In the genomic region with DNA sequence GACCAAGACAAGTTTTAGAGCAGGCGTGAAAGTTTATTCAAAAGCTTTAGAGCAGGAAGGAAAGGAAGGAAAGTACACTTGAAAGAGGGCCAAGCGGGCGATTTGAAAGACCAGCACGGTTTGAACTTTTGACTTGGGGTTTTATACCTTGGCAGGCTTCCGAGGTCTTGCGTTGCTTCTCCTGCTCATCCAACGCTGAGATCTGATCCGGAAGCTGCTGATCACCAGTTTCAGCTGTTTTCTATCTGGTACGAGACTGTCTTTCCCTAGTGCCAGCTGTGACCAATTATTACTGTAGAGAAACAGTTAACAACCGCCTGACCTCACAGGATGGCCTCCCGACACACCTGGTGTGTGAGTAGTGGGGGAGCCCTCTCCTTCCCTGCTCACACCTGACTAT, we compare ENCODE assay signal across 10 cellular contexts. TPM values are rescaled to one million over a fixed set of nuclear protein-coding genes. Genes with fewer than 3 reads are reported as not detected.
DNase-seq lines count a peak whose midpoint lies in the region; ATAC-seq, FAIRE-seq and TF ChIP-seq lines count a peak whose summit lies in the region.
"Had no signal": no experiment of that assay in that cellular context is flagged by ENCODE, and none has a peak within 500 bp of the region (broad histone marks: within the 10 kb centered on the region; RNA-seq: fewer than 3 reads in every experiment).

No MANE protein-coding gene starts in this region.

- 3% methylated on average over 11 of the region's 11 CpGs for WGBS in A549 (ENCODE audit: missing lambda C conversion rate)

- peak in 1 of 2 experiments; percentile 90 for DNase-seq in A549 (ENCODE audit: low read depth in 1 of 2, low spot score in 1 of 2)
- peak; percentile 60 for DNase-seq in HT1080 (ENCODE audit: low read depth)
- DNase-seq in RPMI8226 = peak; percentile 96
- DNase-seq in fibroblast of the conjunctiva (ENCODE audit: low read depth) = peak; percentile 63
- no peak for DNase-seq in endothelial cell (ENCODE audit: low spot score)
- DNase-seq in kidney glomerular epithelial cell (lab: John Stamatoyannopoulos, UW) = no peak
- DNase-seq: activated T-cell treated with anti-CD3 and anti-CD28 coated beads, Interleukin-2, amount 50 U/mL, for 4 hours; CD4-positive, alpha-beta T cell had no signal

- H3K9me3 Mint-ChIP-seq in endothelial cell (ENCODE audit: unreplicated experiment) = no peaks in the 10 kb centered on the region
- H3K9me3 Mint-ChIP-seq: activated T-cell treated with anti-CD3 and anti-CD28 coated beads, Interleukin-2, amount 50 U/mL, for 4 hours; CD4-positive, alpha-beta T cell had no signal

- TF ChIP-seq CTCF in A549 (IDR thresholded peaks at IDR 0.05) (no peak), endothelial cell (IDR thresholded peaks at IDR 0.05; ENCODE audit: unreplicated experiment) (no peak)

- peak overlapping the region; percentile 7; the same call in 2 of the 3 replicates for H3K4me3 ChIP-seq in A549

- CTCF ChIA-PET in A549 (lab: Yijun Ruan, JAX) = interaction anchor here (0.8 to 1.6 kb wide), 3 partner anchors 10 to 21 kb away, joined by 3 to 9 read pairs (median 3); no protein-coding TSS in a partner anchor

- no peak; the same call in 1 of the 2 replicates for TF ChIP-seq POLR2A in A549 (IDR thresholded peaks at IDR 0.05; ENCODE audit: low read length)

- H3K36me3 Mint-ChIP-seq in endothelial cell (ENCODE audit: low read depth, unreplicated experiment) = no peaks in the 10 kb centered on the region

- TF ChIP-seq RAD21 in A549 (conservative IDR thresholded peaks at IDR 0.05 in 1 of 2, IDR thresholded peaks at IDR 0.05 in 1 of 2) = no peak

- peak overlapping the region; percentile 80 to 87 for H3K27ac ChIP-seq in A549

- FAIRE-seq in A549 (lab: Jason Lieb, UNC) = peak; percentile 32

- ATAC-seq in A549 (peak; percentile 44 to 59; a peak in 5 of 6 replicates), HG03565 (IDR thresholded peaks at IDR 0.05; ENCODE audit: unreplicated experiment) (no peak), HG03135 (IDR thresholded peaks at IDR 0.05; ENCODE audit: unreplicated experiment) (no peak)
- ATAC-seq: activated T-cell treated with anti-CD3 and anti-CD28 coated beads, Interleukin-2, amount 50 U/mL, for 4 hours had no signal

- H3K4me3 Mint-ChIP-seq in endothelial cell (ENCODE audit: unreplicated experiment) = no peak overlapping the region
- H3K4me3 Mint-ChIP-seq: activated T-cell treated with anti-CD3 and anti-CD28 coated beads, Interleukin-2, amount 50 U/mL, for 4 hours; CD4-positive, alpha-beta T cell had no signal

- peak overlapping the region; percentile 65 for H3K4me2 ChIP-seq in A549

- POLR2A ChIA-PET in A549 (lab: Yijun Ruan, JAX) = interaction anchor here (1.1 to 1.5 kb wide), 2 partner anchors 33 to 49 kb away, joined by 3 to 12 read pairs; no protein-coding TSS in a partner anchor

- no peak overlapping the region for H3K27ac Mint-ChIP-seq in endothelial cell (ENCODE audit: unreplicated experiment)
- H3K27ac Mint-ChIP-seq: CD4-positive, alpha-beta T cell had no signal

- no peaks in the 10 kb centered on the region for H3K4me1 Mint-ChIP-seq in endothelial cell (ENCODE audit: unreplicated experiment)

- TF ChIP-seq EP300 in A549 (IDR thresholded peaks at IDR 0.05) = 0 out of 5 replicates have a peak, but pooled peaks of 1 of the 2 experiments have one; percentile 19

- no peaks in the 10 kb centered on the region for H3K9me3 ChIP-seq in A549

- H3K27me3 Mint-ChIP-seq in endothelial cell (ENCODE audit: unreplicated experiment) = peaks cover 5% of the 10 kb centered on the region

- H3K4me1 ChIP-seq in A549 = peaks cover 49% of the 10 kb centered on the region

TF ChIP-seq in A549, 52 proteins besides CTCF, POLR2A, EP300 and RAD21:
- TF ChIP-seq MYC (IDR thresholded peaks at IDR 0.05; ENCODE audit: borderline replicate concordance, low read length) = no peak
- peak; percentile 43; the same call in 1 of the 2 replicates for TF ChIP-seq GATA3 (IDR thresholded peaks at IDR 0.05; ENCODE audit: borderline replicate concordance)
- TF ChIP-seq, protein P1, sequence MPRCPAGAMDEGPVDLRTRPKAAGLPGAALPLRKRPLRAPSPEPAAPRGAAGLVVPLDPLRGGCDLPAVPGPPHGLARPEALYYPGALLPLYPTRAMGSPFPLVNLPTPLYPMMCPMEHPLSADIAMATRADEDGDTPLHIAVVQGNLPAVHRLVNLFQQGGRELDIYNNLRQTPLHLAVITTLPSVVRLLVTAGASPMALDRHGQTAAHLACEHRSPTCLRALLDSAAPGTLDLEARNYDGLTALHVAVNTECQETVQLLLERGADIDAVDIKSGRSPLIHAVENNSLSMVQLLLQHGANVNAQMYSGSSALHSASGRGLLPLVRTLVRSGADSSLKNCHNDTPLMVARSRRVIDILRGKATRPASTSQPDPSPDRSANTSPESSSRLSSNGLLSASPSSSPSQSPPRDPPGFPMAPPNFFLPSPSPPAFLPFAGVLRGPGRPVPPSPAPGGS (IDR thresholded peaks at IDR 0.05) = peak; percentile 55; the same call in 1 of the 3 replicates
- TF ChIP-seq ELK1 (IDR thresholded peaks at IDR 0.05; ENCODE audit: low read depth, low read length) = no peak
- peak in 1 of 2 experiments; percentile 29; a peak in 1 of 4 replicates for TF ChIP-seq CEBPB (IDR thresholded peaks at IDR 0.05)
- no peak for TF ChIP-seq MAFK (IDR thresholded peaks at IDR 0.05; ENCODE audit: partially characterized antibody)
- no peak for TF ChIP-seq RNF2 (IDR thresholded peaks at IDR 0.05; ENCODE audit: borderline replicate concordance, low read depth)

RNA-seq across cellular contexts. Expression of gene SNRPF, which starts 20.6 kb away (rescaled TPM):
- 45.8 and 66.3 TPM in 2 replicates for polyA plus RNA-seq in A549 (2011; rRNA removed)
- 105 and 161 TPM in 2 replicates for polyA plus RNA-seq in A549 (2012; cell fraction: cytosol; rRNA removed)
- polyA plus RNA-seq in A549 (2012; cell fraction: nucleus; rRNA removed) = 22.7 and 23.3 TPM in 2 replicates
- polyA plus RNA-seq in A549 (2017; fragmentation: RNase III; extraction: RNeasy Plus Mini Kit Qiagen cat#74134 plus additional on column Dnase treatment) = 204 to 221 TPM (median 204 TPM) in 3 replicates
- polyA minus RNA-seq in A549 (2011; rRNA and poly(A)+ RNA removed) = 15.3 and 16.7 TPM in 2 replicates
- total RNA-seq in HT1080 (2014; rRNA removed; shearing (Covaris generic)) = 28.3 and 44.5 TPM in 2 replicates
- polyA plus RNA-seq in HT1080 (2015; cell fraction: cytosol; rRNA removed) = 37.2 and 48.1 TPM in 2 replicates
- 15.2 and 17.6 TPM in 2 replicates for polyA plus RNA-seq in HT1080 (2015; cell fraction: nucleus; rRNA removed)
- 28.3 TPM for total RNA-seq in endothelial cell (ENCODE audit: unreplicated experiment)

RNA-seq across cellular contexts. Expression of gene NTN4, which starts 47.6 kb away (rescaled TPM):
- polyA plus RNA-seq in A549 (2011; rRNA removed) (132 and 168 TPM in 2 replicates), A549 (2017; fragmentation: RNase III; extraction: RNeasy Plus Mini Kit Qiagen cat#74134 plus additional on column Dnase treatment) (36.9 to 37.3 TPM (median 37.1 TPM) in 3 replicates)
- polyA plus RNA-seq in A549 (2012; cell fraction: cytosol; rRNA removed) = 63.1 and 77.4 TPM in 2 replicates
- 77.0 and 82.3 TPM in 2 replicates for polyA plus RNA-seq in A549 (2012; cell fraction: nucleus; rRNA removed)
- 274 and 323 TPM in 2 replicates for polyA minus RNA-seq in A549 (2011; rRNA and poly(A)+ RNA removed)
- total RNA-seq in HT1080 (2014; rRNA removed; shearing (Covaris generic)) = 7.7 and 8.4 TPM in 2 replicates
- 27.8 and 30.8 TPM in 2 replicates for polyA plus RNA-seq in HT1080 (2015; cell fraction: cytosol; rRNA removed)
- 30.8 and 32.0 TPM in 2 replicates for polyA plus RNA-seq in HT1080 (2015; cell fraction: nucleus; rRNA removed)
- 0.13 TPM for total RNA-seq in endothelial cell (ENCODE audit: unreplicated experiment)

Comparison
In these comparisons a context has a peak if more than half of its experiments do, and no peak if none do; other contexts are left out.
1. ATAC-seq: peak in A549 (2 of 2); none in HG03565 (single experiment) and HG03135 (single experiment).
2. DNase-seq: peak in HT1080 (single experiment), RPMI8226 (single experiment) and fibroblast of the conjunctiva (single experiment); none in endothelial cell (single experiment) and kidney glomerular epithelial cell (single experiment).